Comparison of ENCODE assay signal across 32 cellular contexts in the genomic region with DNA sequence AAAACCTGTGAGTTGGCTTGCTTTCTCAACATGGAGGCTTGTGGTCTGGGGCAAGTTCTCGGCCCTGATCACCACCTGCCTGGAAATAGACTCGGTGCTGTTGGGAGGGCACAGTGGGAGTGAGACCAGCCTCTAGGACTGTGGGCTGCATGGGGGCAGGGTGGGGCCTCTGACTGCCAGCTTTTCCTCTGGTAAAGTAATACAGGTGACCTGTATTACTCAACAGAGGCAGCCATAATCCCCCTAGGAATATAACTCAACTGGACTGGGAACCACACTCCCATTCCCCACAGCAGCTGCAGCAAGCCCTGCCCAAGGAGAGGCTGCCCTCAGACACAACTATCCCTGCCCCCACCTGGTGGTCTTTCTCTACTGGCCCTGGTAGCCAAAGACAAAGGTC.
"Had no signal": no experiment of that assay in that cellular context is flagged by ENCODE, and none has a peak within 500 bp of the region (broad histone marks: within the 10 kb centered on the region; RNA-seq: fewer than 3 reads in every experiment).

No MANE protein-coding gene starts in this region.

- H3K4me1 ChIP-seq: Peyer's patch, SJSA1 had no signal

- H3K4me1 Mint-ChIP-seq: activated CD4-positive, alpha-beta memory T cell treated with anti-CD3 and anti-CD28 coated beads, Interleukin-2, amount 10 ng/mL, durations not matched to agents 7 days and 5 days; activated naive CD8-positive, alpha-beta T cell treated with anti-CD3 and anti-CD28 coated beads for 36 hours; activated T-helper 17 cell treated with anti-CD3 and anti-CD28 coated beads, Interleukin-2, amount 50 U/mL, for 72 hours had no signal

- H3K4me3 Mint-ChIP-seq: activated CD4-positive, alpha-beta memory T cell treated with anti-CD3 and anti-CD28 coated beads, Interleukin-2, amount 10 ng/mL, durations not matched to agents 7 days and 5 days; activated naive CD8-positive, alpha-beta T cell treated with anti-CD3 and anti-CD28 coated beads for 36 hours; activated T-cell treated with anti-CD3 and anti-CD28 coated beads, Interleukin-2, amount 50 U/mL, for 72 hours; activated T-helper 17 cell treated with anti-CD3 and anti-CD28 coated beads, Interleukin-2, amount 50 U/mL, for 72 hours had no signal

- H3K4me2 ChIP-seq: KMS-11, SK-N-SH had no signal

- H3K36me3 Mint-ChIP-seq: activated naive CD8-positive, alpha-beta T cell treated with anti-CD3 and anti-CD28 coated beads for 36 hours had no signal

- H3K9me3 ChIP-seq: Peyer's patch, SJSA1, SK-N-SH had no signal

- H3K4me3 ChIP-seq: Peyer's patch, SJSA1 had no signal

- H3K9ac ChIP-seq: KMS-11, SK-N-SH had no signal

- H3K27ac Mint-ChIP-seq: activated CD4-positive, alpha-beta memory T cell treated with anti-CD3 and anti-CD28 coated beads, Interleukin-2, amount 10 ng/mL, durations not matched to agents 7 days and 5 days; activated naive CD8-positive, alpha-beta T cell treated with anti-CD3 and anti-CD28 coated beads for 36 hours; activated T-cell treated with anti-CD3 and anti-CD28 coated beads, Interleukin-2, amount 50 U/mL, for 72 hours; activated T-helper 17 cell treated with anti-CD3 and anti-CD28 coated beads, Interleukin-2, amount 50 U/mL, for 72 hours had no signal

- H3K27ac ChIP-seq: brain microvascular endothelial cell, KMS-11, Peyer's patch, SJSA1, VCaP had no signal

- H3K27me3 ChIP-seq: brain microvascular endothelial cell, Peyer's patch, SJSA1 had no signal

- DNase-seq: activated CD4-positive, alpha-beta memory T cell treated with anti-CD3 and anti-CD28 coated beads, Interleukin-2, amount 10 ng/mL, durations not matched to agents 7 days and 5 days; activated CD4-positive, alpha-beta T cell treated with anti-CD3 and anti-CD28 coated beads for 1 hour; activated CD4-positive, alpha-beta T cell treated with anti-CD3 and anti-CD28 coated beads for 48 hours; activated CD4-positive, CD25-positive, alpha-beta regulatory T cell; activated CD8-positive, alpha-beta memory T cell treated with anti-CD3 and anti-CD28 coated beads for 24 hours; activated effector memory CD4-positive, alpha-beta T cell treated with anti-CD3 and anti-CD28 coated beads, Interleukin-2, amount 50 U/mL, for 16 hours; activated naive CD4-positive, alpha-beta T cell; activated naive CD4-positive, alpha-beta T cell treated with anti-CD3 and anti-CD28 coated beads, Interleukin-2, amount 50 U/mL, for 16 hours; activated naive CD8-positive, alpha-beta T cell treated with anti-CD3 and anti-CD28 coated beads for 36 hours; activated T-cell treated with anti-CD3 and anti-CD28 coated beads, Interleukin-2, amount 50 U/mL, for 1 hour; activated T-cell treated with anti-CD3 and anti-CD28 coated beads, Interleukin-2, amount 50 U/mL, for 72 hours; amniotic stem cell; aorta; brain microvascular endothelial cell; central memory CD4-positive, alpha-beta T cell; MM.1S; MV-4-11; NCI-H187 treated with DMSO at 0.1 percent for 48 hours; NCI-H526; NK-92 treated with Interleukin-12 subunit alpha and Interleukin-12 subunit beta, amount 100 ng/mL, for 24 hours; PC-3; Peyer's patch; RPMI8226; SK-N-SH; SW 1271; T-helper 1 cell; T-helper 2 cell; T-helper 9 cell had no signal

- H3K36me3 ChIP-seq: brain microvascular endothelial cell, Peyer's patch, SJSA1 had no signal
